In the genomic region with DNA sequence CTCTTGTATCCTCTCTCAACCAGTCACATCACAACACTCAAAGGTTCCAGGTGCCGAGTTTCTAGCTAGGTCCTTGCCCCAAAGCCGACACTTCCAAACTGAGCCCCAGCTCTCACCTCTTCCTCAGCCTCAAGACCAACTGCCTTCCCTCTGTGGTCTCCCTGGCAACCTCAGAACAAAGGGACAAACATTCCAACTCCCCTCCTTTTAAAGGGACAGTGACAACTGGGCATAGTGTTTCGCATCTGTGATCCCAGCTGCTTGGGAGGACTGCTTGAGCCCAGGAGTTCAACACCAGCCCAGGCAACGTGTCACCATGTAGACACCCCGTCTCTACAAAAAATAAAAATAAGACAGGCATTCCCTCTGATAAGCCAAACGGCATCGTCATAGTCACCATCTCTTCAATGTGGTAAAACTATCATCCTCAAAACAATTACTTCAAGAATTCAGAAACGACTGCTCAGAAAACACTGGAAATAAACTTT, we compare ENCODE assay signal across 8 cellular contexts. TPM values are rescaled to one million over a fixed set of nuclear protein-coding genes. Genes with fewer than 3 reads are reported as not detected.
DNase-seq lines count a peak whose midpoint lies in the region; FAIRE-seq and TF ChIP-seq lines count a peak whose summit lies in the region.

No MANE protein-coding gene starts in this region.

- DNase-seq in AML-193 (lab: John Stamatoyannopoulos, UW), result peak; percentile 3 to 5
- peak; percentile 46 for DNase-seq in HTR-8/SVneo (ENCODE audit: insufficient read length, low spot score)
- no peak for DNase-seq in activated T-helper 2 cell treated with anti-CD3 and anti-CD28 coated beads, Interferon-gamma antibody, Interleukin-2, Interleukin-4, amounts not matched to agents 10 μg/mL and 5 μg/mL and 100 μg/mL, durations not matched to agents 14 hours and 24 hours and 36 hours (ENCODE audit: low spot score)
- DNase-seq in testis, result peak; percentile 52
- no peak for DNase-seq in GM19238 (ENCODE audit: insufficient read length, low spot score)
- no peak for DNase-seq in RPMI8226
- no peak for DNase-seq in EL

- H3K9me3 Mint-ChIP-seq in activated T-helper 2 cell treated with anti-CD3 and anti-CD28 coated beads, Interferon-gamma antibody, Interleukin-2, Interleukin-4, amounts not matched to agents 10 μg/mL and 5 μg/mL and 100 μg/mL, durations not matched to agents 14 hours and 24 hours and 36 hours, result no peaks in the 10 kb centered on the region

- peaks cover 33% of the 10 kb centered on the region for H3K36me3 ChIP-seq in iPS-18a (ENCODE audit: control insufficient read depth, low read depth, low read length)
- H3K36me3 ChIP-seq in testis (ENCODE audit: low read depth, missing control alignments), result no peaks in the 10 kb centered on the region

- H3K4me3 ChIP-seq in iPS-18a (ENCODE audit: low read length) (no peak overlapping the region), testis (no peak overlapping the region)

- H3K27ac ChIP-seq in iPS-18a (ENCODE audit: low read length), result peak overlapping the region; percentile 55
- no peak overlapping the region for H3K27ac ChIP-seq in testis

- peak overlapping the region; percentile 15 for H3K4me3 Mint-ChIP-seq in activated T-helper 2 cell treated with anti-CD3 and anti-CD28 coated beads, Interferon-gamma antibody, Interleukin-2, Interleukin-4, amounts not matched to agents 10 μg/mL and 5 μg/mL and 100 μg/mL, durations not matched to agents 14 hours and 24 hours and 36 hours (ENCODE audit: low read depth)

- 51 to 71% methylated on average over 8 of the region's 8 CpGs for WGBS in testis, 2 donors

- no peak for TF ChIP-seq CTCF in testis (IDR thresholded peaks at IDR 0.05)

- peak overlapping the region; percentile 54 for H3K9ac ChIP-seq in iPS-18a (ENCODE audit: low read length)

- peak; percentile 33 for FAIRE-seq in HTR-8/SVneo (lab: Jason Lieb, UNC)

- peaks cover 49% of the 10 kb centered on the region for H3K4me1 Mint-ChIP-seq in activated T-helper 2 cell treated with anti-CD3 and anti-CD28 coated beads, Interferon-gamma antibody, Interleukin-2, Interleukin-4, amounts not matched to agents 10 μg/mL and 5 μg/mL and 100 μg/mL, durations not matched to agents 14 hours and 24 hours and 36 hours (ENCODE audit: low read depth)

- H3K4me1 ChIP-seq in iPS-18a (ENCODE audit: control insufficient read depth, low read depth, low read length) (peaks cover 44% of the 10 kb centered on the region), testis (peaks cover 22% of the 10 kb centered on the region)

- H3K9me3 ChIP-seq in iPS-18a (ENCODE audit: control insufficient read depth, low read depth, low read length) (no peaks in the 10 kb centered on the region), testis (no peaks in the 10 kb centered on the region)

- no peak for TF ChIP-seq POLR2A in testis (IDR thresholded peaks at IDR 0.05)

- peaks cover 53% of the 10 kb centered on the region for H3K36me3 Mint-ChIP-seq in activated T-helper 2 cell treated with anti-CD3 and anti-CD28 coated beads, Interferon-gamma antibody, Interleukin-2, Interleukin-4, amounts not matched to agents 10 μg/mL and 5 μg/mL and 100 μg/mL, durations not matched to agents 14 hours and 24 hours and 36 hours (ENCODE audit: low read depth)

- intact Hi-C loops in activated T-helper 2 cell treated with anti-CD3 and anti-CD28 coated beads, Interferon-gamma antibody, Interleukin-2, Interleukin-4, amounts not matched to agents 10 μg/mL and 5 μg/mL and 100 μg/mL, durations not matched to agents 14 hours and 24 hours and 36 hours (cut with micrococcal nuclease), result no loop called here
- intact Hi-C loops in testis (cut with DNase I; ENCODE audit: low total_unique reads), result no loop called here

- H3K27me3 Mint-ChIP-seq in activated T-helper 2 cell treated with anti-CD3 and anti-CD28 coated beads, Interferon-gamma antibody, Interleukin-2, Interleukin-4, amounts not matched to agents 10 μg/mL and 5 μg/mL and 100 μg/mL, durations not matched to agents 14 hours and 24 hours and 36 hours (ENCODE audit: low read depth), result no peaks in the 10 kb centered on the region

- H3K27me3 ChIP-seq in iPS-18a (ENCODE audit: control insufficient read depth, insufficient read depth, low read length) (no peaks in the 10 kb centered on the region), testis (no peaks in the 10 kb centered on the region)

- H3K27ac Mint-ChIP-seq in activated T-helper 2 cell treated with anti-CD3 and anti-CD28 coated beads, Interferon-gamma antibody, Interleukin-2, Interleukin-4, amounts not matched to agents 10 μg/mL and 5 μg/mL and 100 μg/mL, durations not matched to agents 14 hours and 24 hours and 36 hours, result peak overlapping the region; percentile 67

RNA-seq across cellular contexts. Expression of gene DIDO1, which starts 11.3 kb away (rescaled TPM):
- 57.9 and 59.8 TPM in 2 replicates for total RNA-seq in activated T-helper 2 cell treated with anti-CD3 and anti-CD28 coated beads, Interferon-gamma antibody, Interleukin-2, Interleukin-4, amounts not matched to agents 10 μg/mL and 5 μg/mL and 100 μg/mL, durations not matched to agents 14 hours and 24 hours and 36 hours
- total RNA-seq in testis, result 10 to 100 TPM; 98.6 to 99.7 TPM
- polyA plus RNA-seq in testis (ENCODE audit: insufficient read depth, low read depth, low replicate concordance), result 50.5 TPM

RNA-seq across cellular contexts. Expression of gene GID8, which starts 22.9 kb away (rescaled TPM):
- total RNA-seq in activated T-helper 2 cell treated with anti-CD3 and anti-CD28 coated beads, Interferon-gamma antibody, Interleukin-2, Interleukin-4, amounts not matched to agents 10 μg/mL and 5 μg/mL and 100 μg/mL, durations not matched to agents 14 hours and 24 hours and 36 hours, result 50.5 and 53.7 TPM in 2 replicates
- 10 to 100 TPM; 41.9 to 42.6 TPM for total RNA-seq in testis
- polyA plus RNA-seq in testis (ENCODE audit: insufficient read depth, low read depth, low replicate concordance), result 27.3 TPM

RNA-seq across cellular contexts. Expression of gene SLC17A9, which starts 37.5 kb away (rescaled TPM):
- total RNA-seq in activated T-helper 2 cell treated with anti-CD3 and anti-CD28 coated beads, Interferon-gamma antibody, Interleukin-2, Interleukin-4, amounts not matched to agents 10 μg/mL and 5 μg/mL and 100 μg/mL, durations not matched to agents 14 hours and 24 hours and 36 hours, result 20.2 and 21.4 TPM in 2 replicates
- 1 to 10 TPM; 2.9 to 3.2 TPM for total RNA-seq in testis
- 2.1 TPM for polyA plus RNA-seq in testis (ENCODE audit: insufficient read depth, low read depth, low replicate concordance)

RNA-seq across cellular contexts. Expression of gene TCFL5, which starts 53.4 kb away (rescaled TPM):
- total RNA-seq in activated T-helper 2 cell treated with anti-CD3 and anti-CD28 coated beads, Interferon-gamma antibody, Interleukin-2, Interleukin-4, amounts not matched to agents 10 μg/mL and 5 μg/mL and 100 μg/mL, durations not matched to agents 14 hours and 24 hours and 36 hours, result 5.7 and 7.1 TPM in 2 replicates
- total RNA-seq in testis, result 10 to 100 TPM; 66.4 to 85.3 TPM
- 184 TPM for polyA plus RNA-seq in testis (ENCODE audit: insufficient read depth, low read depth, low replicate concordance)

Comparison
In these comparisons a context has a peak if more than half of its experiments do, and no peak if none do; other contexts are left out.
1. DNase-seq: peak in AML-193 (2 of 2), HTR-8/SVneo (single experiment) and testis (single experiment); none in activated T-helper 2 cell treated with anti-CD3 and anti-CD28 coated beads, Interferon-gamma antibody, Interleukin-2, Interleukin-4, amounts not matched to agents 10 μg/mL and 5 μg/mL and 100 μg/mL, durations not matched to agents 14 hours and 24 hours and 36 hours (single experiment), GM19238 (single experiment), RPMI8226 (single experiment) and EL (single experiment).